Comparison of ENCODE assay signal across 1 cellular context in the genomic region with DNA sequence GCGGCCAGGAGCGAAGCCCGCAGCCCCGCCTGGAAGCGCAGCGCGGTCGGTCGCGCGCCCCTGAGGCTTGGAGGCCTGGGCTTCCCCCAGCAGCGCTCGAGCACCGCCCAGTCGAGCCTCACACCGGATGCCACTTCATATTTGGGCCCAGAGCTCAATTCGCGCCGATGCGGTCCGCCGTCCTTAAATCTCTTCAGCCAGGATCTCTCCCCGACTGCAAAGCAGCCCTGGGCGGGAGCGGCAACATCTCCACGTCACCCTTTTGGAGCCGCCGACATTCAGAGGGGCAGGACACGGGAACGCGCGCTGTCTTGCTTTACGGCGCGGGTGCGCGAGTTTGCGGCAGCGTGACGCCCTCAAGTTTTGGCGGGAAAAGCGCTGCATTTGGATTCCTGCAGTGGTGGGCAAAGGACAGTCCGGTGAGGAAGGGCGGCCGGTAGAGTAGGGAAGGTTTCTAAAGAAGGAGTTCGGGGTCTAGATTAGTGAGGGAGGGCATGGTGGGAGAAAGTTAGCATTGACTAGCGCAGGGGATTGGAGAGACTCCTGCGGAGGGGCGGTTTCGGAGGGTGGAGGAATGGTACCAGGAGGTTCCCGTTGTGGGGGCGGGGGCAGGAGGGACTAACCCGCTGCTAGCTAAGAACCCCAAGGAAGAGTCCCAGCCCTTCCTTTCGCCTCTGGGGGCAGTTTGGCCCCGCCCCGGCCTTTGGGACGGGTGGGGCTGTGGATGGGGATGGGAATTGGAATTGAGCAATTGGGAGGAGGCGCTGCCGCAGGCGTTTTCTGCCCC.
TF ChIP-seq lines count a peak whose summit lies in the region.

No MANE protein-coding gene starts in this region.

TF ChIP-seq in HepG2, 621 proteins besides CTCF, POLR2A, EP300 and RAD21 (continued from another document and continues in another):
- TF ChIP-seq THAP7 (CRISPR knock-in tag; IDR thresholded peaks at IDR 0.05) (peak; percentile 56; the same call in 1 of the 2 replicates), ZNF570 (CRISPR knock-in tag; IDR thresholded peaks at IDR 0.05; ENCODE audit: borderline replicate concordance) (peak; percentile 44; the same call in 1 of the 2 replicates), JUND (CRISPR knock-in tag; IDR thresholded peaks at IDR 0.05) (0 out of 2 replicates have a peak, but pooled peaks have one; percentile 34), SNAPC2 (CRISPR knock-in tag; IDR thresholded peaks at IDR 0.05) (peak; percentile 66; the same call in 1 of the 2 replicates), CREB1 (IDR thresholded peaks at IDR 0.05) (peak; percentile 81), CREB1 (CRISPR knock-in tag; IDR thresholded peaks at IDR 0.05) (peak; percentile 82), ESRRA (CRISPR knock-in tag; IDR thresholded peaks at IDR 0.05; ENCODE audit: low read depth) (0 out of 2 replicates have a peak, but pooled peaks have one; percentile 33), ZNF407 (CRISPR knock-in tag; IDR thresholded peaks at IDR 0.05; ENCODE audit: not compliant biosample characterization) (peak; percentile 82), ZNF614 (CRISPR knock-in tag; IDR thresholded peaks at IDR 0.05; ENCODE audit: borderline replicate concordance) (peak; percentile 66; the same call in 1 of the 2 replicates), KAT8 (CRISPR knock-in tag; IDR thresholded peaks at IDR 0.05) (peak; percentile 85), ZNF513 (CRISPR knock-in tag; conservative IDR thresholded peaks at IDR 0.05) (no peak), MEIS2 (CRISPR knock-in tag; IDR thresholded peaks at IDR 0.05) (peak; percentile 76; the same call in 1 of the 2 replicates), ARNTL (CRISPR knock-in tag; IDR thresholded peaks at IDR 0.05) (peak; percentile 48; the same call in 1 of the 2 replicates), ZNF550 (CRISPR knock-in tag; IDR thresholded peaks at IDR 0.05; ENCODE audit: borderline replicate concordance) (no peak), ZNF776 (CRISPR knock-in tag; IDR thresholded peaks at IDR 0.05) (peak; percentile 94), ZNF879 (CRISPR knock-in tag; IDR thresholded peaks at IDR 0.05) (no peak; the same call in 1 of the 2 replicates), ZNF33A (CRISPR knock-in tag; IDR thresholded peaks at IDR 0.05; ENCODE audit: borderline replicate concordance) (no peak), ZNF280B (CRISPR knock-in tag; IDR thresholded peaks at IDR 0.05; ENCODE audit: borderline replicate concordance) (peak; percentile 72), ZKSCAN5 (CRISPR knock-in tag; IDR thresholded peaks at IDR 0.05) (no peak), RORA (CRISPR knock-in tag; IDR thresholded peaks at IDR 0.05) (no peak), CHD2 (IDR thresholded peaks at IDR 0.05; ENCODE audit: low read depth, low read length) (no peak), ATRX (CRISPR knock-in tag; IDR thresholded peaks at IDR 0.05; ENCODE audit: borderline replicate concordance) (no peak), ZEB1 (IDR thresholded peaks at IDR 0.05; ENCODE audit: insufficient replicate concordance, low read depth) (peak; percentile 19), ELF3 (CRISPR knock-in tag; IDR thresholded peaks at IDR 0.05) (peak; percentile 44), ELF1 (CRISPR knock-in tag; IDR thresholded peaks at IDR 0.05) (peak; percentile 50; the same call in 1 of the 2 replicates), ZNF136 (CRISPR knock-in tag; IDR thresholded peaks at IDR 0.05; ENCODE audit: low read depth) (peak; percentile 77; the same call in 1 of the 2 replicates), CAMTA2 (CRISPR knock-in tag; IDR thresholded peaks at IDR 0.05; ENCODE audit: borderline replicate concordance) (0 out of 2 replicates have a peak, but pooled peaks have one; percentile 70), KDM2A (CRISPR knock-in tag; IDR thresholded peaks at IDR 0.05; ENCODE audit: borderline replicate concordance, low read depth) (peak; percentile 99), ZNF619 (CRISPR knock-in tag; IDR thresholded peaks at IDR 0.05) (0 out of 2 replicates have a peak, but pooled peaks have one; percentile 23), SNRNP70 (IDR thresholded peaks at IDR 0.05; ENCODE audit: low read depth, low read length) (no peak), ZNF589 (CRISPR knock-in tag; conservative IDR thresholded peaks at IDR 0.05) (peak; percentile 97), NR0B2 (CRISPR knock-in tag; IDR thresholded peaks at IDR 0.05) (peak; percentile 53; the same call in 1 of the 2 replicates)
- TF ChIP-seq, protein P1, sequence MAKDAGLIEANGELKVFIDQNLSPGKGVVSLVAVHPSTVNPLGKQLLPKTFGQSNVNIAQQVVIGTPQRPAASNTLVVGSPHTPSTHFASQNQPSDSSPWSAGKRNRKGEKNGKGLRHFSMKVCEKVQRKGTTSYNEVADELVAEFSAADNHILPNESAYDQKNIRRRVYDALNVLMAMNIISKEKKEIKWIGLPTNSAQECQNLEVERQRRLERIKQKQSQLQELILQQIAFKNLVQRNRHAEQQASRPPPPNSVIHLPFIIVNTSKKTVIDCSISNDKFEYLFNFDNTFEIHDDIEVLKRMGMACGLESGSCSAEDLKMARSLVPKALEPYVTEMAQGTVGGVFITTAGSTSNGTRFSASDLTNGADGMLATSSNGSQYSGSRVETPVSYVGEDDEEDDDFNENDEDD (CRISPR knock-in tag; IDR thresholded peaks at IDR 0.05; ENCODE audit: borderline replicate concordance) = peak; percentile 100
- TF ChIP-seq, protein P2, sequence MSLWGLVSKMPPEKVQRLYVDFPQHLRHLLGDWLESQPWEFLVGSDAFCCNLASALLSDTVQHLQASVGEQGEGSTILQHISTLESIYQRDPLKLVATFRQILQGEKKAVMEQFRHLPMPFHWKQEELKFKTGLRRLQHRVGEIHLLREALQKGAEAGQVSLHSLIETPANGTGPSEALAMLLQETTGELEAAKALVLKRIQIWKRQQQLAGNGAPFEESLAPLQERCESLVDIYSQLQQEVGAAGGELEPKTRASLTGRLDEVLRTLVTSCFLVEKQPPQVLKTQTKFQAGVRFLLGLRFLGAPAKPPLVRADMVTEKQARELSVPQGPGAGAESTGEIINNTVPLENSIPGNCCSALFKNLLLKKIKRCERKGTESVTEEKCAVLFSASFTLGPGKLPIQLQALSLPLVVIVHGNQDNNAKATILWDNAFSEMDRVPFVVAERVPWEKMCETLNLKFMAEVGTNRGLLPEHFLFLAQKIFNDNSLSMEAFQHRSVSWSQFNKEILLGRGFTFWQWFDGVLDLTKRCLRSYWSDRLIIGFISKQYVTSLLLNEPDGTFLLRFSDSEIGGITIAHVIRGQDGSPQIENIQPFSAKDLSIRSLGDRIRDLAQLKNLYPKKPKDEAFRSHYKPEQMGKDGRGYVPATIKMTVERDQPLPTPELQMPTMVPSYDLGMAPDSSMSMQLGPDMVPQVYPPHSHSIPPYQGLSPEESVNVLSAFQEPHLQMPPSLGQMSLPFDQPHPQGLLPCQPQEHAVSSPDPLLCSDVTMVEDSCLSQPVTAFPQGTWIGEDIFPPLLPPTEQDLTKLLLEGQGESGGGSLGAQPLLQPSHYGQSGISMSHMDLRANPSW (CRISPR knock-in tag; IDR thresholded peaks at IDR 0.05; ENCODE audit: borderline replicate concordance) = no peak
- TF ChIP-seq, protein P3, sequence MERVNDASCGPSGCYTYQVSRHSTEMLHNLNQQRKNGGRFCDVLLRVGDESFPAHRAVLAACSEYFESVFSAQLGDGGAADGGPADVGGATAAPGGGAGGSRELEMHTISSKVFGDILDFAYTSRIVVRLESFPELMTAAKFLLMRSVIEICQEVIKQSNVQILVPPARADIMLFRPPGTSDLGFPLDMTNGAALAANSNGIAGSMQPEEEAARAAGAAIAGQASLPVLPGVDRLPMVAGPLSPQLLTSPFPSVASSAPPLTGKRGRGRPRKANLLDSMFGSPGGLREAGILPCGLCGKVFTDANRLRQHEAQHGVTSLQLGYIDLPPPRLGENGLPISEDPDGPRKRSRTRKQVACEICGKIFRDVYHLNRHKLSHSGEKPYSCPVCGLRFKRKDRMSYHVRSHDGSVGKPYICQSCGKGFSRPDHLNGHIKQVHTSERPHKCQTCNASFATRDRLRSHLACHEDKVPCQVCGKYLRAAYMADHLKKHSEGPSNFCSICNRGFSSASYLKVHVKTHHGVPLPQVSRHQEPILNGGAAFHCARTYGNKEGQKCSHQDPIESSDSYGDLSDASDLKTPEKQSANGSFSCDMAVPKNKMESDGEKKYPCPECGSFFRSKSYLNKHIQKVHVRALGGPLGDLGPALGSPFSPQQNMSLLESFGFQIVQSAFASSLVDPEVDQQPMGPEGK (CRISPR knock-in tag; IDR thresholded peaks at IDR 0.05) = peak; percentile 83
- TF ChIP-seq, protein P4, sequence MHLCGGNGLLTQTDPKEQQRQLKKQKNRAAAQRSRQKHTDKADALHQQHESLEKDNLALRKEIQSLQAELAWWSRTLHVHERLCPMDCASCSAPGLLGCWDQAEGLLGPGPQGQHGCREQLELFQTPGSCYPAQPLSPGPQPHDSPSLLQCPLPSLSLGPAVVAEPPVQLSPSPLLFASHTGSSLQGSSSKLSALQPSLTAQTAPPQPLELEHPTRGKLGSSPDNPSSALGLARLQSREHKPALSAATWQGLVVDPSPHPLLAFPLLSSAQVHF (CRISPR knock-in tag; IDR thresholded peaks at IDR 0.05) = peak; percentile 86
